In genomic region chr17:33513769-33514168, GRCh38 we compare ENCODE assay signal across 20 cellular contexts.
DNase-seq lines count a peak whose midpoint lies in the region; FAIRE-seq and TF ChIP-seq lines count a peak whose summit lies in the region.
"Had no signal": no experiment of that assay in that cellular context is flagged by ENCODE, and none has a peak within 500 bp of the region (broad histone marks: within the 10 kb centered on the region; RNA-seq: fewer than 3 reads in every experiment).

No MANE protein-coding gene starts in this region.

- peak; percentile 21 for DNase-seq in NCI-H82 (lab: John Stamatoyannopoulos, UW)
- DNase-seq in NCI-H82 treated with DMSO at 0.1 percent for 48 hours (lab: John Stamatoyannopoulos, UW; ENCODE audit: unreplicated experiment), result no peak
- no peak for DNase-seq in mesenchymal stem cell
- DNase-seq in GM12892 (ENCODE audit: insufficient read length), result no peak
- no peak for DNase-seq in NCI-H774 (lab: John Stamatoyannopoulos, UW)
- DNase-seq: AML-193; Caco-2; Calu3; CD4-positive, alpha-beta T cell; CD8-positive, alpha-beta T cell; DMS79 treated with DMSO at 0.1 percent for 48 hours; GF-D8 had no signal

- H3K9me3 ChIP-seq in mesenchymal stem cell (ENCODE audit: control insufficient read depth, low read length), result peaks cover 6% of the 10 kb centered on the region
- H3K9me3 ChIP-seq: A549, Caco-2 had no signal

- no peak overlapping the region for H2BK120ac ChIP-seq in mesenchymal stem cell (ENCODE audit: low read depth, low read length)

- no peak overlapping the region for H3K4me3 ChIP-seq in mesenchymal stem cell (ENCODE audit: insufficient read depth in 1 of 2, low read depth in 1 of 2, low read length in 2 of 2)
- H3K4me3 ChIP-seq: A549; BLaER1 treated with 17β-estradiol and CSF1 and Interleukin-3, amounts not matched to agents 10 nM and 100 nM had no signal

- H3K4ac ChIP-seq in mesenchymal stem cell (ENCODE audit: low read depth in 1 of 2, low read length in 2 of 2), result no peak overlapping the region

- H3K4me2 ChIP-seq in mesenchymal stem cell (ENCODE audit: low read length, poor library complexity, severe bottlenecking), result no peak overlapping the region
- H3K4me2 ChIP-seq: A549 had no signal

- H2AK5ac ChIP-seq in mesenchymal stem cell (ENCODE audit: low read length, severe bottlenecking), result no peak overlapping the region

- no peak overlapping the region for H2BK5ac ChIP-seq in mesenchymal stem cell (ENCODE audit: low read depth, low read length, poor library complexity, severe bottlenecking)

- H4K8ac ChIP-seq in mesenchymal stem cell (ENCODE audit: low read length), result no peak overlapping the region

- no peaks in the 10 kb centered on the region for H3K79me1 ChIP-seq in mesenchymal stem cell (replicated peaks; ENCODE audit: low read length, poor library complexity, severe bottlenecking)

- no peak overlapping the region for H2AFZ ChIP-seq in mesenchymal stem cell (ENCODE audit: low read depth, low read length)

- no peak for TF ChIP-seq POLR2A in GM12892 (IDR thresholded peaks at IDR 0.05; ENCODE audit: low read depth, low read length)

- no peak for FAIRE-seq in GM12892 (lab: Jason Lieb, UNC)
- FAIRE-seq: A549, D721Med, G401.6, GM12891, GM18507 had no signal

- no peak overlapping the region for H3K27ac ChIP-seq in mesenchymal stem cell (ENCODE audit: low read length, poor library complexity, severe bottlenecking)
- H3K27ac ChIP-seq: 22Rv1; A549; BLaER1 treated with 17β-estradiol and CSF1 and Interleukin-3, amounts not matched to agents 10 nM and 100 nM; C4-2B had no signal

- no peak overlapping the region for H3K23ac ChIP-seq in mesenchymal stem cell (ENCODE audit: low read length in 2 of 2)

- H3K14ac ChIP-seq in mesenchymal stem cell (ENCODE audit: low read length in 2 of 2), result no peak overlapping the region

- H2BK15ac ChIP-seq in mesenchymal stem cell (ENCODE audit: low read depth, poor library complexity, severe bottlenecking), result no peak overlapping the region

- H3K9ac ChIP-seq in mesenchymal stem cell (ENCODE audit: low read length), result no peak overlapping the region
- H3K9ac ChIP-seq: BLaER1 treated with 17β-estradiol and CSF1 and Interleukin-3, amounts not matched to agents 10 nM and 100 nM had no signal

- H3K18ac ChIP-seq in mesenchymal stem cell (ENCODE audit: low read depth in 1 of 2, low read length in 2 of 2), result no peak overlapping the region

- peak overlapping the region; percentile 64 to 97 for H2BK12ac ChIP-seq in mesenchymal stem cell (ENCODE audit: low read length in 2 of 2)

- H3K36me3 ChIP-seq in mesenchymal stem cell (ENCODE audit: control insufficient read depth in 1 of 2, insufficient read depth in 2 of 2, low read depth in 1 of 2, low read length in 2 of 2), result no peaks in the 10 kb centered on the region
- H3K36me3 ChIP-seq: BLaER1 treated with 17β-estradiol and CSF1 and Interleukin-3, amounts not matched to agents 10 nM and 100 nM had no signal

- no peaks in the 10 kb centered on the region for H3K4me1 ChIP-seq in mesenchymal stem cell (ENCODE audit: control insufficient read depth, insufficient read depth, low read depth, low read length)
- H3K4me1 ChIP-seq: A549, Caco-2 had no signal

- WGBS in mesenchymal stem cell, result 92% methylated on average over 5 of the region's 5 CpGs

- peak overlapping the region; percentile 67 for H4K91ac ChIP-seq in mesenchymal stem cell (ENCODE audit: low read length)

- peaks cover 0 to 31% of the 10 kb centered on the region in 2 experiments for H3K27me3 ChIP-seq in mesenchymal stem cell (ENCODE audit: control insufficient read depth in 1 of 2, insufficient read depth in 1 of 2, low read length in 2 of 2)
- H3K27me3 ChIP-seq: BLaER1 treated with 17β-estradiol and CSF1 and Interleukin-3, amounts not matched to agents 10 nM and 100 nM had no signal
